Comparison of ENCODE assay signal across 10 cellular contexts in the genomic region with DNA sequence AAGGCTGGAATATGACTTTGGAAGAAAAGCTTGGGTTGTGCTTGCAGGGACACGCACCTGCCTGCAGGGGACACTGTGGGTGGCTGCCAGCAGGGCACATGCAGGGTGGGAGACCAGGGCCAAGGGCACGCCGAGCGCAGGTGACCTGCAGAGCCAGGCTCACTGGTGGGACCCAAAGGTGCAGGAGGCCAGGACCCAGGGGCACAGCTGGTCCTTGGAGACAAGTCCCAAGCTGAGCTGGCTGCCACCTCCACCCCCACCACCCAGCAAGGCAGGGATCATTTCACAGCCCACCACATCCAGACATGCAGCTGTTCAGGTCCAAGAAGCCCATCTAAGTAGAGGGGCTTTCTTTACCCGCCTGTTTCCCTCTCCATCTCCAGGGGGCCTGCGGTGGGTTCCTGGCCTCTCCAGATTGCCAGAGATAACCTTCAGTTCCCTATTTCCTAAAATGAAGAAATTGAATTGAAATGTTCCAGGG. TPM values are rescaled to one million over a fixed set of nuclear protein-coding genes. Genes with fewer than 3 reads are reported as not detected.
DNase-seq lines count a peak whose midpoint lies in the region; ATAC-seq, FAIRE-seq and TF ChIP-seq lines count a peak whose summit lies in the region.
"Had no signal": no experiment of that assay in that cellular context is flagged by ENCODE, and none has a peak within 500 bp of the region (broad histone marks: within the 10 kb centered on the region; RNA-seq: fewer than 3 reads in every experiment).

No MANE protein-coding gene starts in this region.

- H3K36me3 ChIP-seq in endothelial cell of umbilical vein (ENCODE audit: control insufficient read depth in 2 of 2, extremely low read depth in 1 of 2, insufficient read depth in 2 of 2, low read length in 2 of 2) (no peaks in the 10 kb centered on the region), osteoblast (ENCODE audit: insufficient read depth, low read length) (no peaks in the 10 kb centered on the region)

- H3K4me3 ChIP-seq in endothelial cell of umbilical vein (replicated peaks in 1 of 3; ENCODE audit: insufficient read depth in 1 of 3, low read depth in 1 of 3, low read length in 3 of 3) (no peak overlapping the region), osteoblast (ENCODE audit: insufficient read depth, low read length) (no peak overlapping the region)

- H3K79me2 ChIP-seq in endothelial cell of umbilical vein (ENCODE audit: control insufficient read depth, insufficient read depth, low read length) (no peaks in the 10 kb centered on the region), osteoblast (ENCODE audit: insufficient read depth, low read length) (no peaks in the 10 kb centered on the region)

- no TSS peak for BruUV-seq in endothelial cell of umbilical vein (replicated peaks; lab: Mats Ljungman, UMichigan)

- no peak overlapping the region for H2AFZ ChIP-seq in endothelial cell of umbilical vein (ENCODE audit: low read depth, low read length)
- no peak overlapping the region for H2AFZ ChIP-seq in osteoblast (ENCODE audit: low read length)

- H3K9me3 ChIP-seq in endothelial cell of umbilical vein (replicated peaks; ENCODE audit: control insufficient read depth, insufficient read depth, low read length): no peaks in the 10 kb centered on the region
- H3K9me3 ChIP-seq in osteoblast (ENCODE audit: low read depth, low read length): no peaks in the 10 kb centered on the region

- intact Hi-C loops in endothelial cell of umbilical vein (cut with micrococcal nuclease): loop anchor here (10.0 kb wide), 2 partner anchors 71 to 181 kb away; no protein-coding TSS in a partner anchor

- dilution Hi-C loops in endothelial cell of umbilical vein (cut with MboI; ENCODE audit: extremely low pct_ligation_motif_present, low sequenced_read_pairs): no loop called here

- no peaks in the 10 kb centered on the region for H4K20me1 ChIP-seq in endothelial cell of umbilical vein (replicated peaks; ENCODE audit: control insufficient read depth, extremely low read depth, insufficient read depth, low read length)
- no peaks in the 10 kb centered on the region for H4K20me1 ChIP-seq in osteoblast (ENCODE audit: insufficient read depth, low read length)

- TF ChIP-seq CTCF in endothelial cell of umbilical vein (IDR thresholded peaks at IDR 0.05; ENCODE audit: extremely low read depth in 1 of 2, insufficient read depth in 1 of 2, low read depth in 1 of 2, low read length in 2 of 2) (peak; percentile 38 to 68), osteoblast (IDR thresholded peaks at IDR 0.05; ENCODE audit: extremely low read depth, low read depth, low read length) (peak; percentile 36)

- H3K27me3 ChIP-seq in endothelial cell of umbilical vein (ENCODE audit: control insufficient read depth in 2 of 2, insufficient read depth in 2 of 2, low read length in 2 of 2) (no peaks in the 10 kb centered on the region), osteoblast (ENCODE audit: insufficient read depth, low read length) (no peaks in the 10 kb centered on the region)

- ATAC-seq in HG03175 (IDR thresholded peaks at IDR 0.05; ENCODE audit: unreplicated experiment) (no peak), GM18520 (IDR thresholded peaks at IDR 0.05; ENCODE audit: unreplicated experiment) (no peak)

- no peak overlapping the region for H3K9ac ChIP-seq in endothelial cell of umbilical vein (replicated peaks; ENCODE audit: extremely low read depth, insufficient read depth, low read length)

- TF ChIP-seq POLR2A in endothelial cell of umbilical vein (IDR thresholded peaks at IDR 0.05; ENCODE audit: low read depth, low read length): no peak

- H3K4me2 ChIP-seq in endothelial cell of umbilical vein (ENCODE audit: insufficient read depth, low read length): no peak overlapping the region
- no peak overlapping the region for H3K4me2 ChIP-seq in osteoblast (ENCODE audit: insufficient read depth, low read length)

- H3K4me1 ChIP-seq in endothelial cell of umbilical vein (ENCODE audit: control insufficient read depth, extremely low read depth, insufficient read depth, low read length): peaks cover 27% of the 10 kb centered on the region
- peaks cover 22% of the 10 kb centered on the region for H3K4me1 ChIP-seq in osteoblast (ENCODE audit: insufficient read depth, low read length)

- no peak for FAIRE-seq in endothelial cell of umbilical vein (lab: Jason Lieb, UNC)
- FAIRE-seq: A204.1 had no signal

- H3K27ac ChIP-seq in endothelial cell of umbilical vein (ENCODE audit: insufficient read depth, low read depth, low read length) (no peak overlapping the region), osteoblast (ENCODE audit: low read depth, low read length) (no peak overlapping the region)

- no peaks in the 10 kb centered on the region for H3K9me1 ChIP-seq in endothelial cell of umbilical vein (replicated peaks; ENCODE audit: control insufficient read depth, extremely low read depth, insufficient read depth, low read length)

- CTCF ChIA-PET in endothelial cell of umbilical vein (lab: Charles Lee): interaction anchor here (0.6 to 2.8 kb wide), 9 partner anchors 9 to 136 kb away, joined by 3 to 33 read pairs (median 4); partner anchors contain the start of gene CLIP2

- POLR2A ChIA-PET in endothelial cell of umbilical vein (lab: Charles Lee): interaction anchor here (1.1 kb wide), 1 partner anchor 12 kb away, joined by 3 read pairs; no protein-coding TSS in a partner anchor

- DNase-seq in DMS 273 (lab: John Stamatoyannopoulos, UW; ENCODE audit: unreplicated experiment) (peak; percentile 69), DMS 273 treated with DMSO at 0.1 percent for 48 hours (lab: John Stamatoyannopoulos, UW) (no peak), NAMALWA (ENCODE audit: low spot score) (peak; percentile 64), endothelial cell of umbilical vein (ENCODE audit: low read depth, low spot score) (peak; percentile 31), osteoblast (ENCODE audit: insufficient read length, low spot score, missing footprints) (peak; percentile 46)
- no peak for DNase-seq in activated CD4-positive, alpha-beta T cell treated with anti-CD3 and anti-CD28 coated beads for 4 hours
- DNase-seq: NCI-H510A treated with DMSO at 0.1 percent for 48 hours had no signal

TF ChIP-seq in endothelial cell of umbilical vein, 7 proteins besides CTCF, POLR2A, EP300 and RAD21:
- TF ChIP-seq EZH2 (IDR thresholded peaks at IDR 0.05; ENCODE audit: borderline replicate concordance, low read depth, low read length, severe bottlenecking) (no peak), GATA2 (IDR thresholded peaks at IDR 0.05; ENCODE audit: insufficient read depth, insufficient read length, low read depth, low read length) (no peak), POLR2AphosphoS5 (IDR thresholded peaks at IDR 0.05; ENCODE audit: insufficient read depth, low read depth, low read length) (no peak), JUN (IDR thresholded peaks at IDR 0.05; ENCODE audit: borderline replicate concordance, insufficient read depth, insufficient read length, low read depth) (no peak), FOS (IDR thresholded peaks at IDR 0.05; ENCODE audit: borderline replicate concordance, insufficient read depth, low read length) (no peak), MYC (IDR thresholded peaks at IDR 0.05; ENCODE audit: low read depth, low read length) (no peak), MAX (IDR thresholded peaks at IDR 0.05; ENCODE audit: insufficient read depth, insufficient read length) (no peak)

RNA-seq across cellular contexts. Expression of gene CLIP2, which starts 13.8 kb away (rescaled TPM):
- 37.1 and 38.0 TPM in 2 replicates for total RNA-seq in endothelial cell of umbilical vein
- polyA plus RNA-seq in endothelial cell of umbilical vein: 8.1 and 8.3 TPM in 2 replicates
- polyA plus RNA-seq in endothelial cell of umbilical vein (2011; cell fraction: cytosol; rRNA removed): 8.6 and 10.3 TPM in 2 replicates
- polyA plus RNA-seq in endothelial cell of umbilical vein (2011; cell fraction: nucleus; rRNA removed): 12.8 and 13.4 TPM in 2 replicates
- 14.5 and 18.6 TPM in 2 replicates for polyA plus RNA-seq in endothelial cell of umbilical vein (2012)
- polyA minus RNA-seq in endothelial cell of umbilical vein: 16.3 and 16.4 TPM in 2 replicates
- 3.8 TPM for polyA minus RNA-seq in endothelial cell of umbilical vein (2011; cell fraction: cytosol; rRNA and poly(A)+ RNA removed)
- polyA minus RNA-seq in endothelial cell of umbilical vein (2011; cell fraction: nucleus; rRNA and poly(A)+ RNA removed): 11.4 and 21.5 TPM in 2 replicates
- 58.3 and 70.9 TPM in 2 replicates for total RNA-seq in osteoblast

RNA-seq across cellular contexts. Expression of gene RFC2, which starts 21.2 kb away (rescaled TPM):
- total RNA-seq in endothelial cell of umbilical vein: 40.0 and 44.3 TPM in 2 replicates
- 17.8 and 24.4 TPM in 2 replicates for polyA plus RNA-seq in endothelial cell of umbilical vein
- polyA plus RNA-seq in endothelial cell of umbilical vein (2011; cell fraction: cytosol; rRNA removed): 29.2 and 35.4 TPM in 2 replicates
- 17.6 and 18.0 TPM in 2 replicates for polyA plus RNA-seq in endothelial cell of umbilical vein (2011; cell fraction: nucleus; rRNA removed)
- 20.6 and 30.8 TPM in 2 replicates for polyA plus RNA-seq in endothelial cell of umbilical vein (2012)
- polyA minus RNA-seq in endothelial cell of umbilical vein: 32.7 and 46.1 TPM in 2 replicates
- 52.8 TPM for polyA minus RNA-seq in endothelial cell of umbilical vein (2011; cell fraction: cytosol; rRNA and poly(A)+ RNA removed)
- 8.2 and 13.6 TPM in 2 replicates for polyA minus RNA-seq in endothelial cell of umbilical vein (2011; cell fraction: nucleus; rRNA and poly(A)+ RNA removed)
- total RNA-seq in osteoblast: 12.3 and 13.0 TPM in 2 replicates

Comparison
In these comparisons a context has a peak if more than half of its experiments do, and no peak if none do; other contexts are left out.
1. DNase-seq: peak in DMS 273 (single experiment), NAMALWA (single experiment), endothelial cell of umbilical vein (single experiment) and osteoblast (single experiment); none in DMS 273 treated with DMSO at 0.1 percent for 48 hours (single experiment) and activated CD4-positive, alpha-beta T cell treated with anti-CD3 and anti-CD28 coated beads for 4 hours (0 of 2).